16 cellular contexts compared by ENCODE assay signal in genomic region chr2:166134252-166135151, GRCh38. TPM values are rescaled to one million over a fixed set of nuclear protein-coding genes. Genes with fewer than 3 reads are reported as not detected.
"Had no signal": no experiment of that assay in that cellular context is flagged by ENCODE, and none has a peak within 500 bp of the region (broad histone marks: within the 10 kb centered on the region; RNA-seq: fewer than 3 reads in every experiment).

No MANE protein-coding gene starts in this region.

- H3K4me3 Mint-ChIP-seq: activated naive CD8-positive, alpha-beta T cell treated with anti-CD3 and anti-CD28 coated beads, Interleukin-2, amount 10 ng/mL, durations not matched to agents 7 days and 5 days; activated T-helper 1 cell treated with anti-CD3 and anti-CD28 coated beads, Interleukin-12 subunit alpha, Interleukin-12 subunit beta, Interleukin-2, Interleukin-4 antibody, amounts not matched to agents 30 ng/mL and 10 ng/mL and 1 ng/mL, durations not matched to agents 14 hours and 24 hours and 36 hours; naive thymus-derived CD4-positive, alpha-beta T cell; stimulated activated naive CD8-positive, alpha-beta T cell treated with anti-CD3 and anti-CD28 coated beads, Interleukin-15, amount 100 ng/mL, for 72 hours had no signal

- H3K36me3 ChIP-seq: esophagus muscularis mucosa had no signal

- H3K9me3 Mint-ChIP-seq: activated naive CD8-positive, alpha-beta T cell treated with anti-CD3 and anti-CD28 coated beads, Interleukin-2, amount 10 ng/mL, durations not matched to agents 7 days and 5 days; activated T-helper 1 cell treated with anti-CD3 and anti-CD28 coated beads, Interleukin-12 subunit alpha, Interleukin-12 subunit beta, Interleukin-2, Interleukin-4 antibody, amounts not matched to agents 30 ng/mL and 10 ng/mL and 1 ng/mL, durations not matched to agents 14 hours and 24 hours and 36 hours had no signal

- H3K27ac ChIP-seq: esophagus muscularis mucosa, parathyroid adenoma had no signal

- H3K9me3 ChIP-seq: esophagus muscularis mucosa had no signal

- H3K27ac Mint-ChIP-seq: activated naive CD8-positive, alpha-beta T cell treated with anti-CD3 and anti-CD28 coated beads, Interleukin-2, amount 10 ng/mL, durations not matched to agents 7 days and 5 days; activated T-helper 1 cell treated with anti-CD3 and anti-CD28 coated beads, Interleukin-12 subunit alpha, Interleukin-12 subunit beta, Interleukin-2, Interleukin-4 antibody, amounts not matched to agents 30 ng/mL and 10 ng/mL and 1 ng/mL, durations not matched to agents 14 hours and 24 hours and 36 hours; naive thymus-derived CD4-positive, alpha-beta T cell; stimulated activated naive CD8-positive, alpha-beta T cell treated with anti-CD3 and anti-CD28 coated beads, Interleukin-15, amount 100 ng/mL, for 72 hours had no signal

- H3K36me3 Mint-ChIP-seq: activated naive CD8-positive, alpha-beta T cell treated with anti-CD3 and anti-CD28 coated beads, Interleukin-2, amount 10 ng/mL, durations not matched to agents 7 days and 5 days; naive thymus-derived CD4-positive, alpha-beta T cell had no signal

- DNase-seq: activated CD4-positive, alpha-beta T cell treated with anti-CD3 and anti-CD28 coated beads, Interleukin-2, amount 50 U/mL, for 1 hour; activated naive CD4-positive, alpha-beta T cell; activated naive CD8-positive, alpha-beta T cell treated with anti-CD3 and anti-CD28 coated beads, Interleukin-2, amount 10 ng/mL, durations not matched to agents 7 days and 5 days; cortex of kidney; effector CD4-positive, alpha-beta T cell; kidney glomerular epithelial cell; naive thymus-derived CD4-positive, alpha-beta T cell; right cardiac atrium; stimulated activated naive CD8-positive, alpha-beta T cell treated with anti-CD3 and anti-CD28 coated beads, Interleukin-15, amount 100 ng/mL, for 72 hours had no signal

- H3K4me3 ChIP-seq: esophagus muscularis mucosa, smooth muscle cell had no signal

- H3K4me1 Mint-ChIP-seq: activated naive CD8-positive, alpha-beta T cell treated with anti-CD3 and anti-CD28 coated beads, Interleukin-2, amount 10 ng/mL, durations not matched to agents 7 days and 5 days; naive thymus-derived CD4-positive, alpha-beta T cell; stimulated activated naive CD8-positive, alpha-beta T cell treated with anti-CD3 and anti-CD28 coated beads, Interleukin-15, amount 100 ng/mL, for 72 hours had no signal

- H3K4me1 ChIP-seq: esophagus muscularis mucosa, parathyroid adenoma had no signal

RNA-seq across cellular contexts. Expression of gene SCN1A, which starts 6.7 kb away (rescaled TPM):
- total RNA-seq: activated CD8-positive, alpha-beta memory T cell treated with anti-CD3 and anti-CD28 coated beads for 36 hours; activated naive CD8-positive, alpha-beta T cell treated with anti-CD3 and anti-CD28 coated beads, Interleukin-2, amount 10 ng/mL, durations not matched to agents 7 days and 5 days; activated T-helper 1 cell treated with anti-CD3 and anti-CD28 coated beads, Interleukin-12 subunit alpha, Interleukin-12 subunit beta, Interleukin-2, Interleukin-4 antibody, amounts not matched to agents 30 ng/mL and 10 ng/mL and 1 ng/mL, durations not matched to agents 14 hours and 24 hours and 36 hours; mononuclear cell; naive thymus-derived CD4-positive, alpha-beta T cell; smooth muscle cell; ureter had no signal
